In genomic region chr5:172104021-172104420, GRCh38 we compare ENCODE assay signal across 13 cellular contexts.
DNase-seq lines count a peak whose midpoint lies in the region; ATAC-seq, FAIRE-seq and TF ChIP-seq lines count a peak whose summit lies in the region.
"Had no signal": no experiment of that assay in that cellular context is flagged by ENCODE, and none has a peak within 500 bp of the region (broad histone marks: within the 10 kb centered on the region; RNA-seq: fewer than 3 reads in every experiment).

No MANE protein-coding gene starts in this region.

- H3K27ac ChIP-seq in H1 (ENCODE audit: low read depth, low read length) (no peak overlapping the region), muscle layer of duodenum (ENCODE audit: low read length) (peak overlapping the region; percentile 23)

- H3K36me3 ChIP-seq in H1 (ENCODE audit: control insufficient read depth in 2 of 4, insufficient read depth in 4 of 4, low read length in 3 of 4) = no peaks in the 10 kb centered on the region
- peaks cover 0 to 7% of the 10 kb centered on the region in 2 donors for H3K36me3 ChIP-seq in muscle layer of duodenum (ENCODE audit: control insufficient read depth in 1 of 2, insufficient read depth in 2 of 2, low read length in 2 of 2)

- H3K4ac ChIP-seq in H1 (replicated peaks; ENCODE audit: insufficient read length, low read depth, low read length) = no peak overlapping the region

- H3K79me1 ChIP-seq in H1 (ENCODE audit: low read depth, low read length) = no peaks in the 10 kb centered on the region

- no peak for TF ChIP-seq EP300 in H1 (IDR thresholded peaks at IDR 0.05; ENCODE audit: borderline replicate concordance in 1 of 2, low read depth in 2 of 2, low read length in 2 of 2)

- H3K4me2 ChIP-seq in H1 (ENCODE audit: insufficient read depth in 1 of 2, low read depth in 2 of 2, low read length in 2 of 2) = peak overlapping the region in 1 of 2 experiments; percentile 8; a peak in 2 of 4 replicates

- no peaks in the 10 kb centered on the region for H3K79me2 ChIP-seq in H1 (ENCODE audit: control insufficient read depth in 1 of 2, insufficient read depth in 2 of 2, low read length in 2 of 2)

- no peak for FAIRE-seq in H1 (lab: Jason Lieb, UNC)

- H3K14ac ChIP-seq in H1 (ENCODE audit: insufficient read length) = no peak overlapping the region

- H2AK5ac ChIP-seq in H1 (ENCODE audit: low read depth, low read length) = no peak overlapping the region

- no peaks in the 10 kb centered on the region for H4K20me1 ChIP-seq in H1 (replicated peaks in 1 of 2; ENCODE audit: control insufficient read depth in 1 of 2, insufficient read depth in 2 of 2, low read length in 2 of 2)

- H3K4me1 ChIP-seq in H1 (replicated peaks in 1 of 4; ENCODE audit: control insufficient read depth in 3 of 4, insufficient read depth in 4 of 4, low read length in 3 of 4) (peaks cover 0 to 30% (median 15%) of the 10 kb centered on the region in 4 experiments; a peak in 6 of 7 replicates), muscle layer of duodenum (ENCODE audit: control insufficient read depth in 1 of 2, insufficient read depth in 2 of 2, low read length in 2 of 2) (peaks cover 5 to 14% of the 10 kb centered on the region in 2 donors)

- CTCF ChIA-PET in H1 (lab: Charles Lee; ENCODE audit: partially characterized antibody) = interaction anchor here (0.6 to 6.1 kb wide), 15 partner anchors 10 to 683 kb away, joined by 3 to 64 read pairs (median 4); partner anchors contain the start of gene STK10

- no peak overlapping the region for H3K56ac ChIP-seq in H1 (replicated peaks; ENCODE audit: insufficient read length, low read depth, low read length)

- no peak for TF ChIP-seq POLR2A in H1 (IDR thresholded peaks at IDR 0.05; ENCODE audit: control extremely low read depth in 1 of 2, low read depth in 2 of 2, low read length in 2 of 2)

- POLR2A ChIA-PET in H1 (lab: Charles Lee; ENCODE audit: partially characterized antibody) = interaction anchor here (0.7 to 1.6 kb wide), 4 partner anchors 8 to 179 kb away, joined by 3 to 5 read pairs (median 3); partner anchors contain the start of gene UBTD2

- H3K23me2 ChIP-seq in H1 (ENCODE audit: low read depth, low read length) = no peaks in the 10 kb centered on the region; the same call in 1 of the 2 replicates

- no peak for ATAC-seq in stimulated activated naive CD8-positive, alpha-beta T cell treated with anti-CD3 and anti-CD28 coated beads, Interleukin-15, amount 100 ng/mL, for 72 hours
- no peak for ATAC-seq in GM19351 (IDR thresholded peaks at IDR 0.05; ENCODE audit: unreplicated experiment)
- no peak for ATAC-seq in HG02885 (IDR thresholded peaks at IDR 0.05; ENCODE audit: poor library complexity, unreplicated experiment)
- ATAC-seq: activated CD4-positive, alpha-beta T cell treated with anti-CD3 and anti-CD28 coated beads for 36 hours had no signal

- no peak overlapping the region for H3K23ac ChIP-seq in H1 (ENCODE audit: insufficient read length)

- no peaks in the 10 kb centered on the region for H3K27me3 Mint-ChIP-seq in stimulated activated naive CD8-positive, alpha-beta T cell treated with anti-CD3 and anti-CD28 coated beads, Interleukin-15, Interleukin-2, amounts not matched to agents 100 ng/mL and 50 ng/mL, for 24 hours
- no peaks in the 10 kb centered on the region for H3K27me3 Mint-ChIP-seq in stimulated activated naive CD8-positive, alpha-beta T cell treated with anti-CD3 and anti-CD28 coated beads, Interleukin-15, amount 100 ng/mL, for 72 hours
- H3K27me3 Mint-ChIP-seq: activated CD4-positive, alpha-beta T cell treated with anti-CD3 and anti-CD28 coated beads for 36 hours had no signal

- 0 out of 2 replicates have a peak overlapping the region, but pooled peaks have one; percentile 6 for H2BK20ac ChIP-seq in H1 (ENCODE audit: low read length)

- TF ChIP-seq CTCF in H1 (IDR thresholded peaks at IDR 0.05; ENCODE audit: control extremely low read depth in 1 of 3, insufficient read depth in 1 of 3, low read depth in 1 of 3, low read length in 3 of 3) = no peak

- no peak overlapping the region for H3K9ac ChIP-seq in H1 (replicated peaks in 1 of 4; ENCODE audit: extremely low read depth in 1 of 4, low read depth in 3 of 4, low read length in 3 of 4)

- H3K27ac Mint-ChIP-seq in stimulated activated naive CD8-positive, alpha-beta T cell treated with anti-CD3 and anti-CD28 coated beads, Interleukin-15, Interleukin-2, amounts not matched to agents 100 ng/mL and 50 ng/mL, for 24 hours = peak overlapping the region; percentile 31
- H3K27ac Mint-ChIP-seq in stimulated activated naive CD8-positive, alpha-beta T cell treated with anti-CD3 and anti-CD28 coated beads, Interleukin-15, amount 100 ng/mL, for 72 hours = peak overlapping the region in 1 of 2 donors; percentile 86

- peak overlapping the region; percentile 28; the same call in 1 of the 2 replicates for H2BK5ac ChIP-seq in H1 (ENCODE audit: low read depth, low read length)

- no peak for DNase-seq in stimulated activated naive CD8-positive, alpha-beta T cell treated with anti-CD3 and anti-CD28 coated beads, Interleukin-15, amount 100 ng/mL, for 72 hours
- no peak for DNase-seq in H1 (ENCODE audit: low read depth in 1 of 2, low spot score in 2 of 2)
- no peak for DNase-seq in NCI-H2081 (lab: John Stamatoyannopoulos, UW)
- no peak for DNase-seq in NCI-H446 treated with DMSO at 0.1 percent for 48 hours (lab: John Stamatoyannopoulos, UW)
- DNase-seq: activated CD4-positive, alpha-beta T cell treated with anti-CD3 and anti-CD28 coated beads for 36 hours; activated gamma-delta T cell; DMS79 treated with DMSO at 0.1 percent for 48 hours; KG1; T-helper 1 cell had no signal

- no peaks in the 10 kb centered on the region for H3K27me3 ChIP-seq in H1 (replicated peaks in 1 of 4; ENCODE audit: control insufficient read depth in 3 of 4, extremely low read depth in 1 of 4, insufficient read depth in 3 of 4, low read length in 3 of 4)
- no peaks in the 10 kb centered on the region for H3K27me3 ChIP-seq in muscle layer of duodenum (ENCODE audit: low read depth, low read length)

- peak overlapping the region; percentile 21 for H4K8ac ChIP-seq in H1 (ENCODE audit: extremely low read depth, insufficient read depth, low read length)

- peak overlapping the region; percentile 75; the same call in 1 of the 2 replicates for H2BK12ac ChIP-seq in H1 (ENCODE audit: low read depth, low read length)

- H3K9me3 ChIP-seq in H1 (ENCODE audit: insufficient read depth in 2 of 2, low read depth in 1 of 2, low read length in 1 of 2) (no peaks in the 10 kb centered on the region), muscle layer of duodenum (ENCODE audit: control insufficient read depth in 1 of 2, low read length in 2 of 2) (no peaks in the 10 kb centered on the region)

- no peak overlapping the region for H3K4me3 Mint-ChIP-seq in stimulated activated naive CD8-positive, alpha-beta T cell treated with anti-CD3 and anti-CD28 coated beads, Interleukin-15, Interleukin-2, amounts not matched to agents 100 ng/mL and 50 ng/mL, for 24 hours
- H3K4me3 Mint-ChIP-seq in stimulated activated naive CD8-positive, alpha-beta T cell treated with anti-CD3 and anti-CD28 coated beads, Interleukin-15, amount 100 ng/mL, for 72 hours = no peak overlapping the region
- H3K4me3 Mint-ChIP-seq: activated CD4-positive, alpha-beta T cell treated with anti-CD3 and anti-CD28 coated beads for 36 hours had no signal

- H3K4me1 Mint-ChIP-seq in stimulated activated naive CD8-positive, alpha-beta T cell treated with anti-CD3 and anti-CD28 coated beads, Interleukin-15, Interleukin-2, amounts not matched to agents 100 ng/mL and 50 ng/mL, for 24 hours (ENCODE audit: low read depth) = peaks cover 41% of the 10 kb centered on the region
- peaks cover 60% of the 10 kb centered on the region for H3K4me1 Mint-ChIP-seq in stimulated activated naive CD8-positive, alpha-beta T cell treated with anti-CD3 and anti-CD28 coated beads, Interleukin-15, amount 100 ng/mL, for 72 hours

- H3K36me3 Mint-ChIP-seq in stimulated activated naive CD8-positive, alpha-beta T cell treated with anti-CD3 and anti-CD28 coated beads, Interleukin-15, Interleukin-2, amounts not matched to agents 100 ng/mL and 50 ng/mL, for 24 hours (ENCODE audit: low read depth) = peaks cover 37% of the 10 kb centered on the region

- no peak for TF ChIP-seq RAD21 in H1 (IDR thresholded peaks at IDR 0.05 in 1 of 2, conservative IDR thresholded peaks at IDR 0.05 in 1 of 2; ENCODE audit: low read depth in 2 of 2, low read length in 2 of 2)

- H2AFZ ChIP-seq in H1 (ENCODE audit: low read length) = no peak overlapping the region

- H3K4me3 ChIP-seq in H1 (ENCODE audit: extremely low read depth in 1 of 4, insufficient read depth in 2 of 4, low read depth in 3 of 4, low read length in 4 of 4) (no peak overlapping the region), muscle layer of duodenum (ENCODE audit: low read depth in 1 of 2, low read length in 2 of 2) (no peak overlapping the region)

- H3K18ac ChIP-seq in H1 (ENCODE audit: extremely low read depth, low read length) = peak overlapping the region; percentile 79

- WGBS in H1 (ENCODE audit: extremely low coverage in 1 of 2, insufficient coverage in 1 of 2, insufficient read length in 1 of 2, insufficient replicate concordance in 2 of 2, low coverage in 1 of 2, low lambda C conversion rate in 2 of 2, missing lambda C conversion rate in 1 of 2), 2 experiments = 71% methylated on average over 11 of the region's 11 CpGs; no CpG with 5 or more reads in 1 of the 2 experiments

- no peak overlapping the region for H2BK120ac ChIP-seq in H1 (replicated peaks; ENCODE audit: low read depth, low read length)

- peak overlapping the region; percentile 36; the same call in 1 of the 2 replicates for H2BK15ac ChIP-seq in H1 (ENCODE audit: low read length)

- no peak overlapping the region for H4K5ac ChIP-seq in H1 (ENCODE audit: insufficient read length, low read depth, low read length)

- H4K91ac ChIP-seq in H1 (replicated peaks; ENCODE audit: insufficient read length, low read length) = peak overlapping the region; percentile 8

- no peaks in the 10 kb centered on the region for H3K9me3 Mint-ChIP-seq in stimulated activated naive CD8-positive, alpha-beta T cell treated with anti-CD3 and anti-CD28 coated beads, Interleukin-15, Interleukin-2, amounts not matched to agents 100 ng/mL and 50 ng/mL, for 24 hours
- H3K9me3 Mint-ChIP-seq in stimulated activated naive CD8-positive, alpha-beta T cell treated with anti-CD3 and anti-CD28 coated beads, Interleukin-15, amount 100 ng/mL, for 72 hours = peaks cover 0 to 1% of the 10 kb centered on the region in 2 donors

TF ChIP-seq in H1, 55 proteins besides CTCF, POLR2A, EP300 and RAD21:
- TF ChIP-seq CEBPB (IDR thresholded peaks at IDR 0.05; ENCODE audit: low read depth, low read length) (peak; percentile 85), RNF2 (IDR thresholded peaks at IDR 0.05; ENCODE audit: borderline replicate concordance, low read depth, low read length, missing control alignments, poor library complexity, severe bottlenecking) (no peak)
